15 cellular contexts compared by ENCODE assay signal in genomic region chr2:157900203-157900602, GRCh38.
DNase-seq lines count a peak whose midpoint lies in the region; ATAC-seq and FAIRE-seq lines count a peak whose summit lies in the region.
"Had no signal": no experiment of that assay in that cellular context is flagged by ENCODE, and none has a peak within 500 bp of the region (broad histone marks: within the 10 kb centered on the region; RNA-seq: fewer than 3 reads in every experiment).

No MANE protein-coding gene starts in this region.

- H3K9me3 Mint-ChIP-seq in stimulated activated naive CD8-positive, alpha-beta T cell treated with anti-CD3 and anti-CD28 coated beads, Interleukin-15, Interleukin-2, amounts not matched to agents 100 ng/mL and 50 ng/mL, for 24 hours, result no peaks in the 10 kb centered on the region
- no peaks in the 10 kb centered on the region for H3K9me3 Mint-ChIP-seq in T-helper 1 cell treated with Interleukin-12 subunit alpha and Interleukin-12 subunit beta and Interleukin-4 antibody, amounts not matched to agents 30 μg/mL and 1 μg/mL, for 36 hours
- peaks cover 1 to 6% of the 10 kb centered on the region in 2 donors for H3K9me3 Mint-ChIP-seq in effector memory CD8-positive, alpha-beta T cell

- no peak for FAIRE-seq in urothelium cell line (lab: Jason Lieb, UNC)
- FAIRE-seq: endothelial cell of umbilical vein, GM12878 had no signal

- peaks cover 63% of the 10 kb centered on the region for H3K4me1 Mint-ChIP-seq in stimulated activated naive CD8-positive, alpha-beta T cell treated with anti-CD3 and anti-CD28 coated beads, Interleukin-15, Interleukin-2, amounts not matched to agents 100 ng/mL and 50 ng/mL, for 24 hours (ENCODE audit: low read depth)
- H3K4me1 Mint-ChIP-seq in T-helper 1 cell treated with Interleukin-12 subunit alpha and Interleukin-12 subunit beta and Interleukin-4 antibody, amounts not matched to agents 30 μg/mL and 1 μg/mL, for 36 hours (ENCODE audit: low read depth), result peaks cover 62% of the 10 kb centered on the region
- H3K4me1 Mint-ChIP-seq in effector memory CD8-positive, alpha-beta T cell (ENCODE audit: low read depth in 2 of 2), result peaks cover 37 to 51% of the 10 kb centered on the region in 2 donors

- no peaks in the 10 kb centered on the region for H3K36me3 Mint-ChIP-seq in stimulated activated naive CD8-positive, alpha-beta T cell treated with anti-CD3 and anti-CD28 coated beads, Interleukin-15, Interleukin-2, amounts not matched to agents 100 ng/mL and 50 ng/mL, for 24 hours (ENCODE audit: low read depth)
- peaks cover 2% of the 10 kb centered on the region for H3K36me3 Mint-ChIP-seq in T-helper 1 cell treated with Interleukin-12 subunit alpha and Interleukin-12 subunit beta and Interleukin-4 antibody, amounts not matched to agents 30 μg/mL and 1 μg/mL, for 36 hours (ENCODE audit: low read depth)
- no peaks in the 10 kb centered on the region for H3K36me3 Mint-ChIP-seq in effector memory CD8-positive, alpha-beta T cell (ENCODE audit: insufficient read depth)

- no peak for DNase-seq in stimulated activated naive CD8-positive, alpha-beta T cell treated with anti-CD3 and anti-CD28 coated beads, Interleukin-15, Interleukin-2, amounts not matched to agents 100 U/mL and 50 U/mL, for 24 hours
- DNase-seq in effector memory CD8-positive, alpha-beta T cell, result no peak
- peak; percentile 60 for DNase-seq in urothelium cell line (ENCODE audit: low spot score)
- DNase-seq in retina, result no peak
- no peak for DNase-seq in amygdala (lab: John Stamatoyannopoulos, UW)
- DNase-seq: activated gamma-delta T cell; NCI-H345; stimulated activated CD8-positive, alpha-beta memory T cell treated with anti-CD3 and anti-CD28 coated beads, Interleukin-4, amount 100 ng/mL, for 48 hours; uterus had no signal

- H3K27ac Mint-ChIP-seq in stimulated activated naive CD8-positive, alpha-beta T cell treated with anti-CD3 and anti-CD28 coated beads, Interleukin-15, Interleukin-2, amounts not matched to agents 100 ng/mL and 50 ng/mL, for 24 hours, result peak overlapping the region; percentile 99
- peak overlapping the region; percentile 98 for H3K27ac Mint-ChIP-seq in T-helper 1 cell treated with Interleukin-12 subunit alpha and Interleukin-12 subunit beta and Interleukin-4 antibody, amounts not matched to agents 30 μg/mL and 1 μg/mL, for 36 hours
- H3K27ac Mint-ChIP-seq in effector memory CD8-positive, alpha-beta T cell, result peak overlapping the region; percentile 92 to 95
- H3K27ac Mint-ChIP-seq: B cell had no signal

- H3K27me3 Mint-ChIP-seq in stimulated activated naive CD8-positive, alpha-beta T cell treated with anti-CD3 and anti-CD28 coated beads, Interleukin-15, Interleukin-2, amounts not matched to agents 100 ng/mL and 50 ng/mL, for 24 hours, result no peaks in the 10 kb centered on the region
- no peaks in the 10 kb centered on the region for H3K27me3 Mint-ChIP-seq in T-helper 1 cell treated with Interleukin-12 subunit alpha and Interleukin-12 subunit beta and Interleukin-4 antibody, amounts not matched to agents 30 μg/mL and 1 μg/mL, for 36 hours (ENCODE audit: low read depth)
- H3K27me3 Mint-ChIP-seq in effector memory CD8-positive, alpha-beta T cell, result no peaks in the 10 kb centered on the region
- H3K27me3 Mint-ChIP-seq: B cell had no signal

- peak overlapping the region; percentile 10 for H3K4me3 Mint-ChIP-seq in stimulated activated naive CD8-positive, alpha-beta T cell treated with anti-CD3 and anti-CD28 coated beads, Interleukin-15, Interleukin-2, amounts not matched to agents 100 ng/mL and 50 ng/mL, for 24 hours
- peak overlapping the region; percentile 85 for H3K4me3 Mint-ChIP-seq in T-helper 1 cell treated with Interleukin-12 subunit alpha and Interleukin-12 subunit beta and Interleukin-4 antibody, amounts not matched to agents 30 μg/mL and 1 μg/mL, for 36 hours
- peak overlapping the region; percentile 60 to 88 for H3K4me3 Mint-ChIP-seq in effector memory CD8-positive, alpha-beta T cell
- H3K4me3 Mint-ChIP-seq: B cell had no signal

- ATAC-seq in stimulated activated naive CD8-positive, alpha-beta T cell treated with anti-CD3 and anti-CD28 coated beads, Interleukin-15, Interleukin-2, amounts not matched to agents 100 U/mL and 50 U/mL, for 24 hours, result no peak
- no peak for ATAC-seq in effector memory CD8-positive, alpha-beta T cell (replicated peaks)
- ATAC-seq in HG02798 (IDR thresholded peaks at IDR 0.05; ENCODE audit: poor library complexity, unreplicated experiment), result no peak
- ATAC-seq: GM12878 had no signal

Comparison
In these comparisons a context has a peak if more than half of its experiments do, and no peak if none do; other contexts are left out.
1. H3K4me3 Mint-ChIP-seq: peak in every context shown above with its lines; median percentile 85 in T-helper 1 cell treated with Interleukin-12 subunit alpha and Interleukin-12 subunit beta and Interleukin-4 antibody, amounts not matched to agents 30 μg/mL and 1 μg/mL, for 36 hours; 74 in effector memory CD8-positive, alpha-beta T cell; 10 in stimulated activated naive CD8-positive, alpha-beta T cell treated with anti-CD3 and anti-CD28 coated beads, Interleukin-15, Interleukin-2, amounts not matched to agents 100 ng/mL and 50 ng/mL, for 24 hours.